10 cellular contexts compared by ENCODE assay signal in genomic region chr6:26522488-26523228, GRCh38. TPM values are rescaled to one million over a fixed set of nuclear protein-coding genes. Genes with fewer than 3 reads are reported as not detected.
DNase-seq lines count a peak whose midpoint lies in the region; ATAC-seq and TF ChIP-seq lines count a peak whose summit lies in the region.
"Not testable (repeated sequence)": the region's sequence is repeated elsewhere in the genome, so short reads cannot be mapped to it uniquely, and the experiment has no call there.
"Had no signal": no experiment of that assay in that cellular context is flagged by ENCODE, and none has a peak within 500 bp of the region (broad histone marks: within the 10 kb centered on the region; RNA-seq: fewer than 3 reads in every experiment).

No MANE protein-coding gene starts in this region.

- H3K4me1 ChIP-seq in ACC112 (ENCODE audit: control insufficient read depth, insufficient read depth, low read length, unreplicated experiment) (peaks cover 13% of the 10 kb centered on the region), ascending aorta (peaks cover 3 to 10% of the 10 kb centered on the region in 2 donors), sigmoid colon (peaks cover 0 to 32% (median 6%) of the 10 kb centered on the region in 4 donors)
- not testable (repeated sequence) for H3K4me1 ChIP-seq in esophagus (ENCODE audit: control insufficient read depth in 2 of 2, insufficient read depth in 2 of 2, low read length in 1 of 2); lung (ENCODE audit: control insufficient read depth in 2 of 2, insufficient read depth in 2 of 2, low read length in 2 of 2)

- not testable (repeated sequence) for TF ChIP-seq POLR2A in sigmoid colon (IDR thresholded peaks at IDR 0.05)

- H3K27ac ChIP-seq in ACC112 (ENCODE audit: low read depth, low read length) = peak overlapping the region; percentile 82
- peak overlapping the region; percentile 89 for H3K27ac ChIP-seq in VCaP
- peak overlapping the region; percentile 98 to 99 for H3K27ac ChIP-seq in ascending aorta
- peak overlapping the region; percentile 92 to 98 for H3K27ac ChIP-seq in esophagus (ENCODE audit: low read depth in 2 of 2, low read length in 1 of 2)
- H3K27ac ChIP-seq in lung (ENCODE audit: low read depth in 1 of 2, low read length in 1 of 2) = peak overlapping the region; percentile 97 to 99
- H3K27ac ChIP-seq in sigmoid colon = peak overlapping the region; percentile 96 to 99 (median 98)

- not testable (repeated sequence) for TF ChIP-seq EP300 in sigmoid colon (IDR thresholded peaks at IDR 0.05)

- H3K27me3 ChIP-seq in ACC112 (ENCODE audit: insufficient read depth, low read length); H7 (ENCODE audit: control insufficient read depth, insufficient read depth, low read length); ascending aorta; esophagus (ENCODE audit: control insufficient read depth in 1 of 2, insufficient read depth in 2 of 2, low read length in 2 of 2); lung (ENCODE audit: control insufficient read depth, insufficient read depth); sigmoid colon: not testable (repeated sequence)

- 70 to 71% methylated on average over 11 of the region's 11 CpGs for WGBS in esophagus, 2 donors
- 64 to 67% methylated on average over 11 of the region's 11 CpGs for WGBS in lung, 2 donors
- WGBS in sigmoid colon, 2 donors = 71 to 80% methylated on average over 11 of the region's 11 CpGs

- H3K79me2 ChIP-seq in ACC112 (ENCODE audit: control insufficient read depth, insufficient read depth, low read length, unreplicated experiment) = peaks cover 19% of the 10 kb centered on the region

- not testable (repeated sequence) for DNase-seq in H7; lung (ENCODE audit: low spot score); sigmoid colon
- peak; percentile 20 for DNase-seq in NCI-H748 treated with DMSO at 0.1 percent for 48 hours (lab: John Stamatoyannopoulos, UW)
- peak in 1 of 2 donors; percentile 18 for DNase-seq in ascending aorta (ENCODE audit: low spot score in 2 of 2)

- ATAC-seq in lung (ENCODE audit: insufficient read depth, low FRiP score) = not testable (repeated sequence)

- H3K36me3 ChIP-seq in ACC112 (ENCODE audit: insufficient read depth, low read length); H7 (replicated peaks; ENCODE audit: control insufficient read depth, insufficient read depth, low read length); ascending aorta; esophagus (ENCODE audit: control insufficient read depth in 2 of 2, insufficient read depth in 2 of 2, low read length in 1 of 2); lung (ENCODE audit: control insufficient read depth in 2 of 2, insufficient read depth in 2 of 2, low read length in 2 of 2); sigmoid colon: not testable (repeated sequence)

- H3K9me3 ChIP-seq in ascending aorta; esophagus (ENCODE audit: control insufficient read depth in 2 of 2, insufficient read depth in 1 of 2, low read depth in 1 of 2, low read length in 1 of 2); lung (ENCODE audit: control insufficient read depth in 2 of 2, insufficient read depth in 1 of 2, low read length in 1 of 2); sigmoid colon: not testable (repeated sequence)

- H3K4me3 ChIP-seq in ACC112 (ENCODE audit: low read depth, low read length) (peak overlapping the region; percentile 78), H7 (ENCODE audit: insufficient read depth, low read depth, low read length) (peak overlapping the region; percentile 70), ascending aorta (peak overlapping the region; percentile 56 to 75), esophagus (ENCODE audit: low read depth in 1 of 2, low read length in 2 of 2) (peak overlapping the region; percentile 60 to 76), sigmoid colon (peak overlapping the region in 3 of 4 donors; percentile 60 to 65 (median 62))
- H3K4me3 ChIP-seq in lung = not testable (repeated sequence)

- peak overlapping the region; percentile 82 for H2AFZ ChIP-seq in ACC112 (ENCODE audit: low read length, unreplicated experiment)

- TF ChIP-seq CTCF in VCaP (conservative IDR thresholded peaks at IDR 0.05); ascending aorta (IDR thresholded peaks at IDR 0.05); lung (IDR thresholded peaks at IDR 0.05; ENCODE audit: control extremely low read depth, extremely low read depth); sigmoid colon (IDR thresholded peaks at IDR 0.05): not testable (repeated sequence)

- intact Hi-C loops in ascending aorta (cut with DNase I) (loop anchor here (5.0 kb wide), 3 partner anchors 100 to 160 kb away; partner anchors contain the start of gene BTN2A2), sigmoid colon (cut with DNase I) (loop anchor here (1.0 to 5.0 kb wide), 3 partner anchors 31 to 235 kb away; a partner anchor contains a TSS)

RNA-seq across cellular contexts. Expression of gene HMGN4, which starts 15.5 kb away (rescaled TPM):
- total RNA-seq in H7 (2014; rRNA removed; shearing (Covaris generic)) = 88.9 and 93.0 TPM in 2 replicates
- total RNA-seq in ascending aorta (20.6 TPM), lung (10 to 100 TPM; 50.8 to 57.6 TPM), sigmoid colon (100 to 1,000 TPM in 1 of 4 donors, 10 to 100 TPM in 3; 70.6 to 104 (median 77.2) TPM)
- polyA plus RNA-seq in esophagus (10 to 100 TPM in 1 of 2 donors, 1 to 10 TPM in 1; 6.4 to 27.5 TPM), lung (10 to 100 TPM; 16.1 to 73.3 TPM), sigmoid colon (10 to 100 TPM; 55.9 to 67.2 (median 56.2) TPM)

RNA-seq across cellular contexts. Expression of gene BTN1A1, which starts 22.6 kb away (rescaled TPM):
- 0.11 TPM in 1 of 2 replicates, not detected in the other for total RNA-seq in H7 (2014; rRNA removed; shearing (Covaris generic))
- total RNA-seq in ascending aorta = not detected
- not detected for polyA plus RNA-seq in esophagus
- total RNA-seq in lung = under 1 TPM; 0.06 to 0.26 TPM
- under 1 TPM in 1 of 2 donors, not detected in 1; 0.06 TPM for polyA plus RNA-seq in lung
- total RNA-seq in sigmoid colon = under 1 TPM in 1 of 4 donors, not detected in 3; 0.28 TPM
- polyA plus RNA-seq in sigmoid colon = under 1 TPM in 1 of 3 donors, not detected in 2; 0.20 TPM
- total RNA-seq: A172, left lobe of liver had no signal
